In the genomic region with DNA sequence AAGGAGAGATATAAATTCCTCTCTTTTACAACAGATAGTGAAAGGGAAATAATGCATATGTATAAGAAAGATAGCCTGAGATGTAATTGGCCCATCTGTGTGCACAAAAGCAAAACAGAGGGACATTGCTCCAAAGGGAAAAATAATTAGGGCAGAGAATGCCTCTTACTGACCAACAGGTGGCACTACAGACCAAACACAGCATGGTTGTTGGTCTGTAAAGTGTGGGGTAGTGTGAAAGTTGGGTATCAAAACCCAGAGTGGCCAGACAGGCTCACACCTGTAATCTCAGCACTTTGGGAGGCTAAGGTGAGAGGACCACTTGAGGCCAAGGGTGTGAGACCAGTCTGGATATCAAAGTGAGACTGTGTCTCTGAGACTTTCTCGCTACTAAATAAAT, we compare ENCODE assay signal across 1 cellular context.
TF ChIP-seq lines count a peak whose summit lies in the region.

No MANE protein-coding gene starts in this region.

TF ChIP-seq in liver, 16 proteins besides CTCF, POLR2A, EP300 and RAD21 (continued from another document):
- TF ChIP-seq RXRA (IDR thresholded peaks at IDR 0.05) (no peak), GABPA (IDR thresholded peaks at IDR 0.05 in 1 of 2, conservative IDR thresholded peaks at IDR 0.05 in 1 of 2) (no peak)
- TF ChIP-seq, protein P1, sequence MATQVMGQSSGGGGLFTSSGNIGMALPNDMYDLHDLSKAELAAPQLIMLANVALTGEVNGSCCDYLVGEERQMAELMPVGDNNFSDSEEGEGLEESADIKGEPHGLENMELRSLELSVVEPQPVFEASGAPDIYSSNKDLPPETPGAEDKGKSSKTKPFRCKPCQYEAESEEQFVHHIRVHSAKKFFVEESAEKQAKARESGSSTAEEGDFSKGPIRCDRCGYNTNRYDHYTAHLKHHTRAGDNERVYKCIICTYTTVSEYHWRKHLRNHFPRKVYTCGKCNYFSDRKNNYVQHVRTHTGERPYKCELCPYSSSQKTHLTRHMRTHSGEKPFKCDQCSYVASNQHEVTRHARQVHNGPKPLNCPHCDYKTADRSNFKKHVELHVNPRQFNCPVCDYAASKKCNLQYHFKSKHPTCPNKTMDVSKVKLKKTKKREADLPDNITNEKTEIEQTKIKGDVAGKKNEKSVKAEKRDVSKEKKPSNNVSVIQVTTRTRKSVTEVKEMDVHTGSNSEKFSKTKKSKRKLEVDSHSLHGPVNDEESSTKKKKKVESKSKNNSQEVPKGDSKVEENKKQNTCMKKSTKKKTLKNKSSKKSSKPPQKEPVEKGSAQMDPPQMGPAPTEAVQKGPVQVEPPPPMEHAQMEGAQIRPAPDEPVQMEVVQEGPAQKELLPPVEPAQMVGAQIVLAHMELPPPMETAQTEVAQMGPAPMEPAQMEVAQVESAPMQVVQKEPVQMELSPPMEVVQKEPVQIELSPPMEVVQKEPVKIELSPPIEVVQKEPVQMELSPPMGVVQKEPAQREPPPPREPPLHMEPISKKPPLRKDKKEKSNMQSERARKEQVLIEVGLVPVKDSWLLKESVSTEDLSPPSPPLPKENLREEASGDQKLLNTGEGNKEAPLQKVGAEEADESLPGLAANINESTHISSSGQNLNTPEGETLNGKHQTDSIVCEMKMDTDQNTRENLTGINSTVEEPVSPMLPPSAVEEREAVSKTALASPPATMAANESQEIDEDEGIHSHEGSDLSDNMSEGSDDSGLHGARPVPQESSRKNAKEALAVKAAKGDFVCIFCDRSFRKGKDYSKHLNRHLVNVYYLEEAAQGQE (IDR thresholded peaks at IDR 0.05), result no peak
